1 cellular context compared by ENCODE assay signal in the genomic region with DNA sequence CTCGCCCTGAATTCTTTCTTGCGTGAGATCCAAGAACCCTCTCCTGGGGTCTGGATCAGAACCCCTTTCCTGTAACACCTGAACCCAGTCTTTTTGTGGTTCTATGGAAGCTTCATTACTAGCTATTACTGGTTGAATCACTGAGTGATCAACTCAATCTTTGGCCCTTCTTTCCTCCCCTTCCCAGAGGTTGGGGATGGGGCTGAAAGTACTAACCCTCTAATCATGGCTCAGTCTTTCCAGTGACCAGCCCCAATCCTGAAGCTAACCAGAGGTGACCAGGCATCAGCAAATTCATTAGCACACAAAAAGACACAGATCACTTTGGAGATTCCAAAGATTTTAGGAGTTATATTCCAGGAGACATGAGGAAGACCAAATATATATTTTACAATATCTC.
TF ChIP-seq lines count a peak whose summit lies in the region.

No MANE protein-coding gene starts in this region.

TF ChIP-seq in H1, 55 proteins besides CTCF, POLR2A, EP300 and RAD21:
- no peak for TF ChIP-seq SIN3A (conservative IDR thresholded peaks at IDR 0.05 in 1 of 2, IDR thresholded peaks at IDR 0.05 in 1 of 2; ENCODE audit: low read depth in 1 of 2, low read length in 2 of 2)
- no peak for TF ChIP-seq CHD2 (IDR thresholded peaks at IDR 0.05; ENCODE audit: low read length)
- TF ChIP-seq JUND (IDR thresholded peaks at IDR 0.05; ENCODE audit: low read length): no peak
- TF ChIP-seq ASH2L (IDR thresholded peaks at IDR 0.05; ENCODE audit: low read length): no peak
- TF ChIP-seq, protein P1, sequence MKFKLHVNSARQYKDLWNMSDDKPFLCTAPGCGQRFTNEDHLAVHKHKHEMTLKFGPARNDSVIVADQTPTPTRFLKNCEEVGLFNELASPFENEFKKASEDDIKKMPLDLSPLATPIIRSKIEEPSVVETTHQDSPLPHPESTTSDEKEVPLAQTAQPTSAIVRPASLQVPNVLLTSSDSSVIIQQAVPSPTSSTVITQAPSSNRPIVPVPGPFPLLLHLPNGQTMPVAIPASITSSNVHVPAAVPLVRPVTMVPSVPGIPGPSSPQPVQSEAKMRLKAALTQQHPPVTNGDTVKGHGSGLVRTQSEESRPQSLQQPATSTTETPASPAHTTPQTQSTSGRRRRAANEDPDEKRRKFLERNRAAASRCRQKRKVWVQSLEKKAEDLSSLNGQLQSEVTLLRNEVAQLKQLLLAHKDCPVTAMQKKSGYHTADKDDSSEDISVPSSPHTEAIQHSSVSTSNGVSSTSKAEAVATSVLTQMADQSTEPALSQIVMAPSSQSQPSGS (IDR thresholded peaks at IDR 0.05; ENCODE audit: low read length): no peak
- TF ChIP-seq KDM4A (IDR thresholded peaks at IDR 0.05; ENCODE audit: low read depth, low read length, severe bottlenecking): no peak
- no peak for TF ChIP-seq HDAC2 (IDR thresholded peaks at IDR 0.05; ENCODE audit: borderline replicate concordance in 1 of 2, low read depth in 2 of 2, low read length in 2 of 2)
- no peak for TF ChIP-seq CBX8 (IDR thresholded peaks at IDR 0.05; ENCODE audit: borderline replicate concordance, low read depth, low read length)
